Comparison of ENCODE assay signal across 17 cellular contexts in genomic region chr3:48945432-48945831, GRCh38. TPM values are rescaled to one million over a fixed set of nuclear protein-coding genes. Genes with fewer than 3 reads are reported as not detected.
DNase-seq lines count a peak whose midpoint lies in the region; ATAC-seq, FAIRE-seq and TF ChIP-seq lines count a peak whose summit lies in the region.
"Had no signal": no experiment of that assay in that cellular context is flagged by ENCODE, and none has a peak within 500 bp of the region (broad histone marks: within the 10 kb centered on the region; RNA-seq: fewer than 3 reads in every experiment).

No MANE protein-coding gene starts in this region.

- DNase-seq in HepG2 (ENCODE audit: low spot score) (no peak), right lobe of liver (no peak), WTC11 (ENCODE audit: low spot score) (no peak), naive B cell (no peak), left lung (no peak)
- DNase-seq: activated effector memory CD4-positive, alpha-beta T cell treated with anti-CD3 and anti-CD28 coated beads, Interleukin-2, amount 50 U/mL, for 16 hours; erythroblast; GOT3; NCI-H1930; NCI-H510A treated with DMSO at 0.1 percent for 48 hours; SJCRH30; stimulated activated CD4-positive, alpha-beta T cell treated with anti-CD3 and anti-CD28 coated beads, Interleukin-2, amount 100 ng/mL, for 24 hours had no signal

- no peak overlapping the region for H3K4me3 ChIP-seq in HepG2 (replicated peaks in 1 of 3; ENCODE audit: insufficient read depth in 1 of 3, low read depth in 2 of 3, low read length in 3 of 3)
- H3K4me3 ChIP-seq in right lobe of liver = no peak overlapping the region
- no peak overlapping the region for H3K4me3 ChIP-seq in left lung
- H3K4me3 ChIP-seq: SJCRH30, thoracic aorta had no signal

- H3K4me2 ChIP-seq in HepG2 (ENCODE audit: low read depth, low read length) = no peak overlapping the region

- H2AFZ ChIP-seq in HepG2 (ENCODE audit: low read length) = no peak overlapping the region

- H3K9me3 Mint-ChIP-seq in WTC11 (no peaks in the 10 kb centered on the region), naive B cell (no peaks in the 10 kb centered on the region)
- H3K9me3 Mint-ChIP-seq: neural crest cell had no signal

- CTCF ChIA-PET in HepG2 (lab: Yijun Ruan, JAX; ENCODE audit: low intra/inter-chr PET ratio, low total read pairs) (no interaction called here), WTC11 (lab: Charles Lee) (interaction anchor here (0.9 kb wide), 1 partner anchor 13 kb away, joined by 3 read pairs; no protein-coding TSS in a partner anchor)

- H3K9me3 ChIP-seq in HepG2 (ENCODE audit: low read length) (no peaks in the 10 kb centered on the region), right lobe of liver (no peaks in the 10 kb centered on the region), left lung (no peaks in the 10 kb centered on the region)
- H3K9me3 ChIP-seq: SJCRH30, thoracic aorta had no signal

- ATAC-seq in HepG2 (no peak), right lobe of liver (no peak), WTC11 (no peak), naive B cell (ENCODE audit: low read depth in 2 of 2) (no peak), HG02981 (IDR thresholded peaks at IDR 0.05; ENCODE audit: unreplicated experiment) (no peak), GM19328 (IDR thresholded peaks at IDR 0.05; ENCODE audit: unreplicated experiment) (no peak), left lung (no peak)

- no peak for TF ChIP-seq CTCF in HepG2 (CRISPR knock-in tag; IDR thresholded peaks at IDR 0.05)
- TF ChIP-seq CTCF in right lobe of liver (IDR thresholded peaks at IDR 0.05) = no peak
- TF ChIP-seq CTCF in WTC11 (IDR thresholded peaks at IDR 0.05) = no peak
- TF ChIP-seq CTCF in left lung (IDR thresholded peaks at IDR 0.05) = no peak

- H3K36me3 ChIP-seq in HepG2 (replicated peaks in 1 of 2; ENCODE audit: control insufficient read depth in 1 of 2, insufficient read depth in 2 of 2, low read length in 2 of 2) (peaks cover 3 to 16% of the 10 kb centered on the region in 2 experiments; a peak in 4 of 5 replicates), right lobe of liver (no peaks in the 10 kb centered on the region), left lung (peaks cover 0 to 25% of the 10 kb centered on the region in 2 donors)

- H4K20me1 ChIP-seq in HepG2 (ENCODE audit: insufficient read depth, low read length) = no peaks in the 10 kb centered on the region

- no peak overlapping the region for H3K4me3 Mint-ChIP-seq in WTC11
- H3K4me3 Mint-ChIP-seq in naive B cell = no peak overlapping the region
- H3K4me3 Mint-ChIP-seq: neural crest cell had no signal

- H3K79me2 ChIP-seq in HepG2 (ENCODE audit: insufficient read depth, low read length) = peaks cover 19% of the 10 kb centered on the region

- POLR2A ChIA-PET in HepG2 (lab: Yijun Ruan, JAX) = no interaction called here
- POLR2A ChIA-PET in WTC11 (lab: Charles Lee) = no interaction called here

- H3K9ac ChIP-seq in HepG2 (ENCODE audit: insufficient read depth, low read depth, low read length) = no peak overlapping the region

- 96% methylated on average over 2 of the region's 2 CpGs for WGBS in HepG2 (ENCODE audit: low lambda C conversion rate)
- 86% methylated on average over 2 of the region's 2 CpGs for WGBS in right lobe of liver (ENCODE audit: insufficient coverage, low coverage, low lambda C conversion rate, missing lambda C conversion rate)

- TF ChIP-seq RAD21 in HepG2 (CRISPR knock-in tag; IDR thresholded peaks at IDR 0.05) = no peak

- H3K27me3 ChIP-seq in HepG2 (ENCODE audit: control insufficient read depth in 1 of 2, insufficient read depth in 2 of 2, low read length in 2 of 2) (no peaks in the 10 kb centered on the region), right lobe of liver (no peaks in the 10 kb centered on the region), left lung (no peaks in the 10 kb centered on the region)
- H3K27me3 ChIP-seq: SJCRH30 had no signal

- H3K4me1 Mint-ChIP-seq in WTC11 = peaks cover 6% of the 10 kb centered on the region
- H3K4me1 Mint-ChIP-seq in naive B cell = peaks cover 12 to 30% (median 14%) of the 10 kb centered on the region in 3 donors

- peaks cover 2% of the 10 kb centered on the region; the same call in 1 of the 2 replicates for H3K36me3 Mint-ChIP-seq in WTC11
- H3K36me3 Mint-ChIP-seq in naive B cell = peaks cover 0 to 8% of the 10 kb centered on the region in 2 donors

- no peaks in the 10 kb centered on the region for H3K27me3 Mint-ChIP-seq in WTC11 (ENCODE audit: low read depth)
- H3K27me3 Mint-ChIP-seq in naive B cell = no peaks in the 10 kb centered on the region

- in situ Hi-C loops in HepG2 (cut with HindIII; ENCODE audit: extremely low pct_ligation_motif_present, low pct_unique_long_range_greater_than_20kb) = no loop called here

- TF ChIP-seq EP300 in HepG2 (IDR thresholded peaks at IDR 0.05; ENCODE audit: low read depth in 2 of 2, low read length in 2 of 2) (no peak), HepG2 (CRISPR knock-in tag; IDR thresholded peaks at IDR 0.05; ENCODE audit: borderline replicate concordance) (no peak)

- BruUV-seq in HepG2 (replicated peaks; lab: Mats Ljungman, UMichigan) = no TSS peak

- H3K4me1 ChIP-seq in HepG2 (ENCODE audit: insufficient read depth, low read length) = peaks cover 19% of the 10 kb centered on the region
- H3K4me1 ChIP-seq in right lobe of liver = no peaks in the 10 kb centered on the region
- H3K4me1 ChIP-seq in left lung = peaks cover 0 to 11% of the 10 kb centered on the region in 2 donors
- H3K4me1 ChIP-seq: SJCRH30 had no signal

- FAIRE-seq in HepG2 (lab: Jason Lieb, UNC) = no peak
- FAIRE-seq: G401.6 had no signal

- H3K27ac Mint-ChIP-seq in WTC11 (peak overlapping the region; percentile 34), naive B cell (peak overlapping the region in 4 of 6 donors; percentile 24 to 41 (median 26))

- TF ChIP-seq POLR2A in HepG2 (IDR thresholded peaks at IDR 0.05; ENCODE audit: insufficient read depth in 1 of 2, low read depth in 2 of 2, low read length in 2 of 2) (no peak), right lobe of liver (IDR thresholded peaks at IDR 0.05) (no peak)

- intact Hi-C loops in HepG2 (cut with micrococcal nuclease; ENCODE audit: unreplicated experiment) = no loop called here
- intact Hi-C loops in right lobe of liver (cut with DNase I) = no loop called here
- intact Hi-C loops in left lung (cut with DNase I) = no loop called here

- H3K27ac ChIP-seq in HepG2 (ENCODE audit: extremely low read length, insufficient read depth, low read length) (peak overlapping the region; percentile 4), right lobe of liver (no peak overlapping the region), left lung (no peak overlapping the region)
- H3K27ac ChIP-seq: SJCRH30, thoracic aorta had no signal

RNA-seq across cellular contexts. Expression of gene ARIH2, which starts 26.8 kb away (rescaled TPM):
- 83.3 and 86.9 TPM in 2 replicates for total RNA-seq in HepG2 (2016; rRNA removed; fragmentation: Illumina TruSeq; extraction: Trizol)
- total RNA-seq in HepG2 (2016; cell fraction: cytosol; rRNA removed; fragmentation: Illumina TruSeq; extraction: Trizol; ENCODE audit: low read depth) = 64.2 and 67.9 TPM in 2 replicates
- total RNA-seq in HepG2 (2016; cell fraction: insoluble cytoplasmic fraction; rRNA removed; fragmentation: Illumina TruSeq; extraction: Trizol) = 79.6 and 84.8 TPM in 2 replicates
- 118 and 127 TPM in 2 replicates for total RNA-seq in HepG2 (2016; cell fraction: membrane; rRNA removed; fragmentation: Illumina TruSeq; extraction: Trizol)
- total RNA-seq in HepG2 (2016; cell fraction: nucleus; rRNA removed; fragmentation: Illumina TruSeq; extraction: Trizol) = 60.3 and 60.4 TPM in 2 replicates
- 64.8 and 74.4 TPM in 2 replicates for polyA plus RNA-seq in HepG2 (2011; rRNA removed)
- 57.1 and 64.0 TPM in 2 replicates for polyA plus RNA-seq in HepG2 (2011; cell fraction: cytosol; rRNA removed)
- polyA plus RNA-seq in HepG2 (2011; cell fraction: nucleus; rRNA removed) = 87.9 and 103 TPM in 2 replicates
- 42.6 and 46.2 TPM in 2 replicates for polyA plus RNA-seq in HepG2 (2012)
- polyA plus RNA-seq in HepG2 (2016; cell fraction: cytosol; fragmentation: Illumina TruSeq; extraction: Trizol; ENCODE audit: low read depth) = 53.1 and 65.3 TPM in 2 replicates
- polyA plus RNA-seq in HepG2 (2016; cell fraction: insoluble cytoplasmic fraction; fragmentation: Illumina TruSeq; extraction: Trizol; ENCODE audit: low read depth) = 73.2 and 82.8 TPM in 2 replicates
- 94.1 and 102 TPM in 2 replicates for polyA plus RNA-seq in HepG2 (2016; cell fraction: membrane; fragmentation: Illumina TruSeq; extraction: Trizol; ENCODE audit: low read depth)
- 110 and 120 TPM in 2 replicates for polyA plus RNA-seq in HepG2 (2016; cell fraction: nucleus; fragmentation: Illumina TruSeq; extraction: Trizol; ENCODE audit: insufficient read depth, low read depth)
- 104 and 215 TPM in 2 replicates for polyA minus RNA-seq in HepG2 (2011; rRNA and poly(A)+ RNA removed; ENCODE audit: low replicate concordance)
- 28.0 and 36.0 TPM in 2 replicates for polyA minus RNA-seq in HepG2 (2011; cell fraction: cytosol; rRNA and poly(A)+ RNA removed)
- polyA minus RNA-seq in HepG2 (2011; cell fraction: nucleus; rRNA and poly(A)+ RNA removed) = 64.8 and 87.0 TPM in 2 replicates
- 10 to 100 TPM; 34.4 to 44.9 (median 38.2) TPM for total RNA-seq in right lobe of liver
- 86.2 to 134 TPM (median 95.1 TPM) in 3 replicates for total RNA-seq in WTC11 (2021)
- 100 to 1,000 TPM; 109 to 192 (median 122) TPM for polyA plus RNA-seq in naive B cell (ENCODE audit: low read depth in 6 of 6)
- 10 to 100 TPM; 67.9 to 75.9 TPM for total RNA-seq in left lung

RNA-seq across cellular contexts. Expression of gene P4HTM, which starts 44.6 kb away (rescaled TPM):
- total RNA-seq in HepG2 (2016; rRNA removed; fragmentation: Illumina TruSeq; extraction: Trizol) = not detected in 2 replicates
- total RNA-seq in HepG2 (2016; cell fraction: cytosol; rRNA removed; fragmentation: Illumina TruSeq; extraction: Trizol; ENCODE audit: low read depth) = not detected in 2 replicates
- 0.09 TPM in 1 of 2 replicates, not detected in the other for total RNA-seq in HepG2 (2016; cell fraction: insoluble cytoplasmic fraction; rRNA removed; fragmentation: Illumina TruSeq; extraction: Trizol)
- total RNA-seq in HepG2 (2016; cell fraction: membrane; rRNA removed; fragmentation: Illumina TruSeq; extraction: Trizol) = not detected in 2 replicates
- total RNA-seq in HepG2 (2016; cell fraction: nucleus; rRNA removed; fragmentation: Illumina TruSeq; extraction: Trizol) = 0.09 TPM in 1 of 2 replicates, not detected in the other
- 0.01 TPM in 1 of 2 replicates, not detected in the other for polyA plus RNA-seq in HepG2 (2011; rRNA removed)
- polyA plus RNA-seq in HepG2 (2011; cell fraction: cytosol; rRNA removed) = 0.07 TPM in 1 of 2 replicates, not detected in the other
- polyA plus RNA-seq in HepG2 (2011; cell fraction: nucleus; rRNA removed) = 0.29 and 0.38 TPM in 2 replicates
- 0.16 TPM in 1 of 2 replicates, not detected in the other for polyA plus RNA-seq in HepG2 (2012)
- not detected in 2 replicates for polyA plus RNA-seq in HepG2 (2016; cell fraction: cytosol; fragmentation: Illumina TruSeq; extraction: Trizol; ENCODE audit: low read depth)
- not detected in 2 replicates for polyA plus RNA-seq in HepG2 (2016; cell fraction: insoluble cytoplasmic fraction; fragmentation: Illumina TruSeq; extraction: Trizol; ENCODE audit: low read depth)
- polyA plus RNA-seq in HepG2 (2016; cell fraction: membrane; fragmentation: Illumina TruSeq; extraction: Trizol; ENCODE audit: low read depth) = not detected in 2 replicates
- not detected in 2 replicates for polyA plus RNA-seq in HepG2 (2016; cell fraction: nucleus; fragmentation: Illumina TruSeq; extraction: Trizol; ENCODE audit: insufficient read depth, low read depth)
- 0.24 and 77.8 TPM in 2 replicates for polyA minus RNA-seq in HepG2 (2011; rRNA and poly(A)+ RNA removed; ENCODE audit: low replicate concordance)
- polyA minus RNA-seq in HepG2 (2011; cell fraction: cytosol; rRNA and poly(A)+ RNA removed) = 2.1 and 2.3 TPM in 2 replicates
- polyA minus RNA-seq in HepG2 (2011; cell fraction: nucleus; rRNA and poly(A)+ RNA removed) = 1.5 and 2.2 TPM in 2 replicates
- 10 to 100 TPM in 5 of 6 experiments, 1 to 10 TPM in 1; 7.7 to 19.2 (median 11.1) TPM for total RNA-seq in right lobe of liver
- total RNA-seq in WTC11 (2021) = 21.9 to 28.8 TPM (median 28.2 TPM) in 3 replicates
- polyA plus RNA-seq in naive B cell (ENCODE audit: low read depth in 6 of 6) = 10 to 100 TPM in 5 of 6 donors, 1 to 10 TPM in 1; 2.6 to 17.8 (median 15.1) TPM
- total RNA-seq in left lung = 10 to 100 TPM; 40.2 to 41.8 TPM

RNA-seq across cellular contexts. Expression of gene SLC25A20, which starts 46.8 kb away (rescaled TPM):
- total RNA-seq in HepG2 (2016; rRNA removed; fragmentation: Illumina TruSeq; extraction: Trizol) (25.4 and 26.6 TPM in 2 replicates), right lobe of liver (100 to 1,000 TPM in 2 of 6 experiments, 10 to 100 TPM in 4; 54.4 to 114 (median 82.3) TPM), WTC11 (2021) (3.9 to 6.3 TPM (median 4.9 TPM) in 3 replicates), left lung (10 to 100 TPM; 15.5 to 24.7 TPM)
- 4.5 and 5.9 TPM in 2 replicates for total RNA-seq in HepG2 (2016; cell fraction: cytosol; rRNA removed; fragmentation: Illumina TruSeq; extraction: Trizol; ENCODE audit: low read depth)
- 25.7 and 27.5 TPM in 2 replicates for total RNA-seq in HepG2 (2016; cell fraction: insoluble cytoplasmic fraction; rRNA removed; fragmentation: Illumina TruSeq; extraction: Trizol)
- 9.2 and 10.0 TPM in 2 replicates for total RNA-seq in HepG2 (2016; cell fraction: membrane; rRNA removed; fragmentation: Illumina TruSeq; extraction: Trizol)
- 19.7 and 25.4 TPM in 2 replicates for total RNA-seq in HepG2 (2016; cell fraction: nucleus; rRNA removed; fragmentation: Illumina TruSeq; extraction: Trizol)
- polyA plus RNA-seq in HepG2 (2011; rRNA removed) (21.1 and 21.9 TPM in 2 replicates), naive B cell (ENCODE audit: low read depth in 6 of 6) (10 to 100 TPM in 4 of 6 donors, 1 to 10 TPM in 2; 7.0 to 37.1 (median 11.6) TPM)
- polyA plus RNA-seq in HepG2 (2011; cell fraction: cytosol; rRNA removed) = 10.2 and 20.1 TPM in 2 replicates
- 12.0 and 22.2 TPM in 2 replicates for polyA plus RNA-seq in HepG2 (2011; cell fraction: nucleus; rRNA removed)
- 13.7 and 16.2 TPM in 2 replicates for polyA plus RNA-seq in HepG2 (2012)
- polyA plus RNA-seq in HepG2 (2016; cell fraction: cytosol; fragmentation: Illumina TruSeq; extraction: Trizol; ENCODE audit: low read depth) = 5.2 and 5.4 TPM in 2 replicates
- polyA plus RNA-seq in HepG2 (2016; cell fraction: insoluble cytoplasmic fraction; fragmentation: Illumina TruSeq; extraction: Trizol; ENCODE audit: low read depth) = 20.6 and 21.9 TPM in 2 replicates
- polyA plus RNA-seq in HepG2 (2016; cell fraction: membrane; fragmentation: Illumina TruSeq; extraction: Trizol; ENCODE audit: low read depth) = 8.0 and 9.1 TPM in 2 replicates
- polyA plus RNA-seq in HepG2 (2016; cell fraction: nucleus; fragmentation: Illumina TruSeq; extraction: Trizol; ENCODE audit: insufficient read depth, low read depth) = 31.3 and 31.5 TPM in 2 replicates
- polyA minus RNA-seq in HepG2 (2011; rRNA and poly(A)+ RNA removed; ENCODE audit: low replicate concordance) = 7.9 and 9.7 TPM in 2 replicates
- polyA minus RNA-seq in HepG2 (2011; cell fraction: cytosol; rRNA and poly(A)+ RNA removed) = 5.2 and 5.8 TPM in 2 replicates
- 4.1 and 11.4 TPM in 2 replicates for polyA minus RNA-seq in HepG2 (2011; cell fraction: nucleus; rRNA and poly(A)+ RNA removed)

Comparison
In these comparisons a context has a peak if more than half of its experiments do, and no peak if none do; other contexts are left out.
1. RNA of gene P4HTM, which starts 44.6 kb away (total RNA-seq): 40.2 to 41.8 TPM in left lung, 21.9 to 28.8 TPM in WTC11 and 7.7 to 19.2 TPM in right lobe of liver; 0.09 TPM in HepG2; every median in the first group is over 4 times any median in the second.